In genomic region chr2:69026026-69026425, GRCh38 we compare ENCODE assay signal across 9 cellular contexts. TPM values are rescaled to one million over a fixed set of nuclear protein-coding genes. Genes with fewer than 3 reads are reported as not detected.
DNase-seq lines count a peak whose midpoint lies in the region; ATAC-seq and TF ChIP-seq lines count a peak whose summit lies in the region.
"Had no signal": no experiment of that assay in that cellular context is flagged by ENCODE, and none has a peak within 500 bp of the region (broad histone marks: within the 10 kb centered on the region; RNA-seq: fewer than 3 reads in every experiment).

No MANE protein-coding gene starts in this region.

- H3K4me2 ChIP-seq in PC-3 (ENCODE audit: low read length) (no peak overlapping the region), osteoblast (ENCODE audit: insufficient read depth, low read length) (no peak overlapping the region)

- no peaks in the 10 kb centered on the region for H3K9me2 ChIP-seq in PC-3 (replicated peaks; ENCODE audit: low read length)

- H3F3A ChIP-seq in PC-3 (ENCODE audit: low read length, unreplicated experiment): no peaks in the 10 kb centered on the region

- H3K9me3 ChIP-seq in PC-3 (ENCODE audit: low read length): no peaks in the 10 kb centered on the region
- H3K9me3 ChIP-seq in osteoblast (ENCODE audit: low read depth, low read length): no peaks in the 10 kb centered on the region

- H2AFZ ChIP-seq in PC-3 (ENCODE audit: low read length) (no peak overlapping the region), osteoblast (ENCODE audit: low read length) (no peak overlapping the region)

- H3K27me3 ChIP-seq in PC-3 (ENCODE audit: low read length) (no peaks in the 10 kb centered on the region), osteoblast (ENCODE audit: insufficient read depth, low read length) (no peaks in the 10 kb centered on the region)

- peaks cover 10% of the 10 kb centered on the region for H3K4me1 ChIP-seq in PC-3 (ENCODE audit: insufficient read depth, low read length)
- H3K4me1 ChIP-seq in osteoblast (ENCODE audit: insufficient read depth, low read length): peaks cover 2% of the 10 kb centered on the region

- BruUV-seq in PC-3 (replicated peaks; lab: Mats Ljungman, UMichigan): no TSS peak

- H3K9ac ChIP-seq in PC-3 (ENCODE audit: low read length): no peak overlapping the region

- TF ChIP-seq CTCF in PC-3 (conservative IDR thresholded peaks at IDR 0.05; ENCODE audit: low read depth, low read length) (peak; percentile 91), epithelial cell of proximal tubule (conservative IDR thresholded peaks at IDR 0.05; ENCODE audit: low read depth, low read length) (peak; percentile 90), osteoblast (IDR thresholded peaks at IDR 0.05; ENCODE audit: extremely low read depth, low read depth, low read length) (peak; percentile 59)

- H4K20me1 ChIP-seq in PC-3 (ENCODE audit: low read length) (no peaks in the 10 kb centered on the region), osteoblast (ENCODE audit: insufficient read depth, low read length) (peaks cover 55% of the 10 kb centered on the region)

- intact Hi-C loops in PC-3 (cut with micrococcal nuclease): loop anchor here (1.0 kb wide), 1 partner anchor 281 kb away; no protein-coding TSS in a partner anchor

- H3K36me3 ChIP-seq in PC-3 (ENCODE audit: low read depth, low read length): no peaks in the 10 kb centered on the region
- no peaks in the 10 kb centered on the region for H3K36me3 ChIP-seq in osteoblast (ENCODE audit: insufficient read depth, low read length)

- ATAC-seq in HG03520 (IDR thresholded peaks at IDR 0.05; ENCODE audit: unreplicated experiment) (peak; percentile 44), PC-3 (peak; percentile 70), HG02973 (IDR thresholded peaks at IDR 0.05; ENCODE audit: unreplicated experiment) (no peak), GM21529 (IDR thresholded peaks at IDR 0.05; ENCODE audit: unreplicated experiment) (no peak)

- DNase-seq in NCI-H1417 (lab: John Stamatoyannopoulos, UW): peak; percentile 46 to 70 (median 68)
- DNase-seq in NCI-H1417 treated with DMSO at 0.1 percent for 48 hours (lab: John Stamatoyannopoulos, UW): no peak
- peak; percentile 80 for DNase-seq in PC-3
- peak; percentile 25 for DNase-seq in epithelial cell of proximal tubule (ENCODE audit: low read depth)
- no peak for DNase-seq in osteoblast (ENCODE audit: insufficient read length, low spot score, missing footprints)

- CTCF ChIA-PET in PC-3 (lab: Charles Lee): no interaction called here

- H3K27ac ChIP-seq in PC-3 (ENCODE audit: low read length): no peak overlapping the region
- H3K27ac ChIP-seq in osteoblast (ENCODE audit: low read depth, low read length): no peak overlapping the region
- H3K27ac ChIP-seq: skin epidermis had no signal

- peaks cover 59% of the 10 kb centered on the region for H3K79me2 ChIP-seq in PC-3 (ENCODE audit: low read length)
- H3K79me2 ChIP-seq in osteoblast (ENCODE audit: insufficient read depth, low read length): peaks cover 92% of the 10 kb centered on the region

- H3K4me3 ChIP-seq in PC-3 (ENCODE audit: low read length): no peak overlapping the region
- no peak overlapping the region for H3K4me3 ChIP-seq in epithelial cell of proximal tubule (ENCODE audit: low read depth, low read length)
- no peak overlapping the region for H3K4me3 ChIP-seq in osteoblast (ENCODE audit: insufficient read depth, low read length)
- H3K4me3 ChIP-seq: skin epidermis had no signal

- POLR2A ChIA-PET in PC-3 (lab: Charles Lee; ENCODE audit: unreplicated experiment): no interaction called here

RNA-seq across cellular contexts. Expression of gene ANTXR1, which starts 13.0 kb away (rescaled TPM):
- total RNA-seq in PC-3 (2014; rRNA removed): 31.1 and 31.2 TPM in 2 replicates
- 7.8 and 14.5 TPM in 2 replicates for total RNA-seq in epithelial cell of proximal tubule
- 123 and 134 TPM in 2 replicates for total RNA-seq in osteoblast

RNA-seq across cellular contexts. Expression of gene GKN1, which starts 51.6 kb away (rescaled TPM):
- total RNA-seq in PC-3 (2014; rRNA removed) (not detected in 2 replicates), epithelial cell of proximal tubule (not detected in 2 replicates), osteoblast (0.29 TPM in 1 of 2 replicates, not detected in the other)

Comparison
In these comparisons a context has a peak if more than half of its experiments do, and no peak if none do; other contexts are left out.
1. DNase-seq: peak in NCI-H1417 (3 of 3), PC-3 (single experiment) and epithelial cell of proximal tubule (single experiment); none in NCI-H1417 treated with DMSO at 0.1 percent for 48 hours (single experiment) and osteoblast (single experiment).
2. ATAC-seq: peak in HG03520 (single experiment) and PC-3 (single experiment); none in HG02973 (single experiment) and GM21529 (single experiment).
3. Peak in every context shown above with its lines, with median percentiles within 50 percentile points of each other: CTCF ChIP-seq.